ENCODE assay signal across 21 cellular contexts in genomic region chr12:53184828-53185227, GRCh38. TPM values are rescaled to one million over a fixed set of nuclear protein-coding genes. Genes with fewer than 3 reads are reported as not detected.
DNase-seq lines count a peak whose midpoint lies in the region; ATAC-seq and TF ChIP-seq lines count a peak whose summit lies in the region.
"Had no signal": no experiment of that assay in that cellular context is flagged by ENCODE, and none has a peak within 500 bp of the region (broad histone marks: within the 10 kb centered on the region; RNA-seq: fewer than 3 reads in every experiment).

No MANE protein-coding gene starts in this region.

- H3F3A ChIP-seq in Loucy (ENCODE audit: low read depth) (peaks cover 3% of the 10 kb centered on the region; the same call in 1 of the 2 replicates), smooth muscle cell (ENCODE audit: low read depth) (peaks cover 6% of the 10 kb centered on the region)

- H3K4me3 ChIP-seq in Loucy (ENCODE audit: low read length, poor library complexity, severe bottlenecking): peak overlapping the region; percentile 32
- H3K4me3 ChIP-seq in adipocyte (ENCODE audit: low read length): peak overlapping the region; percentile 88
- no peak overlapping the region for H3K4me3 ChIP-seq in smooth muscle cell
- H3K4me3 ChIP-seq: body of pancreas, skin epidermis, thyroid gland had no signal

- peaks cover 54% of the 10 kb centered on the region for H3K4me1 Mint-ChIP-seq in activated naive CD8-positive, alpha-beta T cell (ENCODE audit: low read depth)
- peaks cover 42% of the 10 kb centered on the region for H3K4me1 Mint-ChIP-seq in activated naive CD8-positive, alpha-beta T cell treated with anti-CD3 and anti-CD28 coated beads, Interleukin-2, amount 50 U/mL, for 24 hours
- H3K4me1 Mint-ChIP-seq in stimulated activated memory B cell treated with anti-CD40 and anti-IgM and Interleukin-4, amounts not matched to agents 10 μg/mL and 1 μg/mL and 100 μg/mL, for 72 hours: peaks cover 52% of the 10 kb centered on the region

- peaks cover 42% of the 10 kb centered on the region; the same call in 1 of the 2 replicates for H3K36me3 ChIP-seq in Loucy (ENCODE audit: insufficient read depth, low read length)
- peaks cover 58% of the 10 kb centered on the region for H3K36me3 ChIP-seq in adipocyte (ENCODE audit: control insufficient read depth, insufficient read depth, low read length, severe bottlenecking)
- H3K36me3 ChIP-seq in smooth muscle cell (ENCODE audit: low read depth): no peaks in the 10 kb centered on the region

- no peaks in the 10 kb centered on the region for H3K9me2 ChIP-seq in Loucy (replicated peaks; ENCODE audit: low read depth, low read length)

- no peak for TF ChIP-seq CTCF in Loucy (conservative IDR thresholded peaks at IDR 0.05; ENCODE audit: low read length)
- TF ChIP-seq CTCF in smooth muscle cell (IDR thresholded peaks at IDR 0.05; ENCODE audit: borderline replicate concordance, insufficient read depth, poor library complexity, severe bottlenecking): no peak

- ATAC-seq in activated naive CD8-positive, alpha-beta T cell treated with anti-CD3 and anti-CD28 coated beads, Interleukin-2, amount 50 U/mL, for 24 hours: no peak
- no peak for ATAC-seq in stimulated activated memory B cell treated with anti-CD40 and anti-IgM and Interleukin-4, amounts not matched to agents 10 μg/mL and 1 μg/mL and 100 μg/mL, for 72 hours
- ATAC-seq in HG03159 (IDR thresholded peaks at IDR 0.05; ENCODE audit: unreplicated experiment): no peak
- ATAC-seq: body of pancreas, WTC11 had no signal

- no peak overlapping the region for H2AFZ ChIP-seq in Loucy (ENCODE audit: low read length)
- H2AFZ ChIP-seq in smooth muscle cell (ENCODE audit: low read depth): no peak overlapping the region

- peaks cover 8% of the 10 kb centered on the region for H3K36me3 Mint-ChIP-seq in activated naive CD8-positive, alpha-beta T cell
- peaks cover 48% of the 10 kb centered on the region for H3K36me3 Mint-ChIP-seq in activated naive CD8-positive, alpha-beta T cell treated with anti-CD3 and anti-CD28 coated beads, Interleukin-2, amount 50 U/mL, for 24 hours (ENCODE audit: low read depth)
- H3K36me3 Mint-ChIP-seq in stimulated activated memory B cell treated with anti-CD40 and anti-IgM and Interleukin-4, amounts not matched to agents 10 μg/mL and 1 μg/mL and 100 μg/mL, for 72 hours: peaks cover 70% of the 10 kb centered on the region

- H3K79me2 ChIP-seq in Loucy (ENCODE audit: insufficient read depth, low read length): peaks cover 39% of the 10 kb centered on the region
- H3K79me2 ChIP-seq in smooth muscle cell (ENCODE audit: low read depth): peaks cover 17% of the 10 kb centered on the region

- H3K4me2 ChIP-seq in Loucy (ENCODE audit: low read depth, low read length, poor library complexity, severe bottlenecking) (peak overlapping the region; percentile 97), smooth muscle cell (no peak overlapping the region)
- H3K4me2 ChIP-seq: KMS-11 had no signal

- no peaks in the 10 kb centered on the region for H3K27me3 Mint-ChIP-seq in activated naive CD8-positive, alpha-beta T cell
- H3K27me3 Mint-ChIP-seq in activated naive CD8-positive, alpha-beta T cell treated with anti-CD3 and anti-CD28 coated beads, Interleukin-2, amount 50 U/mL, for 24 hours: no peaks in the 10 kb centered on the region
- no peaks in the 10 kb centered on the region for H3K27me3 Mint-ChIP-seq in stimulated activated memory B cell treated with anti-CD40 and anti-IgM and Interleukin-4, amounts not matched to agents 10 μg/mL and 1 μg/mL and 100 μg/mL, for 72 hours

- H3K27me3 ChIP-seq in Loucy (ENCODE audit: insufficient read depth, low read length, poor library complexity, severe bottlenecking) (no peaks in the 10 kb centered on the region), adipocyte (replicated peaks; ENCODE audit: control insufficient read depth, insufficient read depth, low read length) (no peaks in the 10 kb centered on the region), smooth muscle cell (ENCODE audit: low read depth) (no peaks in the 10 kb centered on the region)
- H3K27me3 ChIP-seq: body of pancreas, thyroid gland had no signal

- H3K9me3 ChIP-seq in Loucy (ENCODE audit: insufficient read depth, low read depth, low read length) (no peaks in the 10 kb centered on the region), adipocyte (ENCODE audit: control insufficient read depth, low read length) (no peaks in the 10 kb centered on the region), smooth muscle cell (replicated peaks; ENCODE audit: low read depth) (no peaks in the 10 kb centered on the region)
- H3K9me3 ChIP-seq: body of pancreas, Caco-2, thyroid gland had no signal

- H3K27ac ChIP-seq in smooth muscle cell (ENCODE audit: low read depth): no peak overlapping the region
- H3K27ac ChIP-seq: body of pancreas, KMS-11, skin epidermis, thyroid gland had no signal

- 98% methylated on average over 6 of the region's 6 CpGs for WGBS in smooth muscle cell (ENCODE audit: low lambda C conversion rate)

- DNase-seq in activated naive CD8-positive, alpha-beta T cell treated with anti-CD3 and anti-CD28 coated beads, Interleukin-2, amount 50 U/mL, for 24 hours: no peak
- DNase-seq in adipocyte (ENCODE audit: low read depth): no peak
- DNase-seq in smooth muscle cell (lab: John Stamatoyannopoulos, UW; ENCODE audit: unreplicated experiment): no peak
- DNase-seq: body of pancreas; Caco-2; kidney glomerular epithelial cell; mammary epithelial cell; NCI-H1694; NCI-H2171 treated with DMSO at 0.1 percent for 48 hours; NCI-H526; occipital lobe; stimulated activated naive CD4-positive, alpha-beta T cell treated with Interleukin-2 at 50 U/mL for 16 hours; thyroid gland had no signal

- peak overlapping the region; percentile 65 for H3K27ac Mint-ChIP-seq in activated naive CD8-positive, alpha-beta T cell
- H3K27ac Mint-ChIP-seq in activated naive CD8-positive, alpha-beta T cell treated with anti-CD3 and anti-CD28 coated beads, Interleukin-2, amount 50 U/mL, for 24 hours: no peak overlapping the region
- H3K27ac Mint-ChIP-seq in stimulated activated memory B cell treated with anti-CD40 and anti-IgM and Interleukin-4, amounts not matched to agents 10 μg/mL and 1 μg/mL and 100 μg/mL, for 72 hours: peak overlapping the region; percentile 48
- H3K27ac Mint-ChIP-seq: WTC11 had no signal

- H4K20me1 ChIP-seq in Loucy (ENCODE audit: insufficient read depth, low read length, poor library complexity, severe bottlenecking) (peaks cover 34% of the 10 kb centered on the region), smooth muscle cell (ENCODE audit: low read depth) (peaks cover 21% of the 10 kb centered on the region)

- H3K4me1 ChIP-seq in Loucy (ENCODE audit: insufficient read depth, low read length, poor library complexity, severe bottlenecking): peaks cover 43% of the 10 kb centered on the region
- H3K4me1 ChIP-seq in adipocyte (ENCODE audit: control insufficient read depth, insufficient read depth, low read length): peaks cover 32% of the 10 kb centered on the region
- peaks cover 18% of the 10 kb centered on the region for H3K4me1 ChIP-seq in smooth muscle cell (ENCODE audit: low read depth)

- no peak overlapping the region for H3K9ac ChIP-seq in Loucy (ENCODE audit: low read depth, low read length, poor library complexity, severe bottlenecking)
- no peak overlapping the region for H3K9ac ChIP-seq in adipocyte (ENCODE audit: low read length)
- no peak overlapping the region for H3K9ac ChIP-seq in smooth muscle cell (ENCODE audit: low read depth)
- H3K9ac ChIP-seq: KMS-11 had no signal

- no peaks in the 10 kb centered on the region for H3K9me3 Mint-ChIP-seq in activated naive CD8-positive, alpha-beta T cell (ENCODE audit: low read depth)
- H3K9me3 Mint-ChIP-seq in activated naive CD8-positive, alpha-beta T cell treated with anti-CD3 and anti-CD28 coated beads, Interleukin-2, amount 50 U/mL, for 24 hours: no peaks in the 10 kb centered on the region
- no peaks in the 10 kb centered on the region for H3K9me3 Mint-ChIP-seq in stimulated activated memory B cell treated with anti-CD40 and anti-IgM and Interleukin-4, amounts not matched to agents 10 μg/mL and 1 μg/mL and 100 μg/mL, for 72 hours
- H3K9me3 Mint-ChIP-seq: WTC11 had no signal

- peak overlapping the region; percentile 3 for H3K4me3 Mint-ChIP-seq in activated naive CD8-positive, alpha-beta T cell
- no peak overlapping the region for H3K4me3 Mint-ChIP-seq in activated naive CD8-positive, alpha-beta T cell treated with anti-CD3 and anti-CD28 coated beads, Interleukin-2, amount 50 U/mL, for 24 hours
- no peak overlapping the region for H3K4me3 Mint-ChIP-seq in stimulated activated memory B cell treated with anti-CD40 and anti-IgM and Interleukin-4, amounts not matched to agents 10 μg/mL and 1 μg/mL and 100 μg/mL, for 72 hours
- H3K4me3 Mint-ChIP-seq: WTC11 had no signal

RNA-seq across cellular contexts. Expression of gene CSAD, which starts 4.1 kb away (rescaled TPM):
- total RNA-seq in smooth muscle cell: 9.0 and 10.6 TPM in 2 replicates
- polyA plus RNA-seq in smooth muscle cell: 4.8 and 11.8 TPM in 2 replicates

RNA-seq across cellular contexts. Expression of gene ZNF740, which starts 4.3 kb away (rescaled TPM):
- 5.2 and 7.6 TPM in 2 replicates for total RNA-seq in smooth muscle cell
- 1.0 and 3.1 TPM in 2 replicates for polyA plus RNA-seq in smooth muscle cell

RNA-seq across cellular contexts. Expression of gene ITGB7, which starts 22.2 kb away (rescaled TPM):
- total RNA-seq in smooth muscle cell: 5.8 TPM in 1 of 2 replicates, not detected in the other
- 1.5 TPM in 1 of 2 replicates, not detected in the other for polyA plus RNA-seq in smooth muscle cell
- total RNA-seq: HT1080, occipital lobe had no signal

RNA-seq across cellular contexts. Expression of gene RARG, which starts 47.2 kb away (rescaled TPM):
- 19.9 and 21.8 TPM in 2 replicates for total RNA-seq in smooth muscle cell
- 31.3 and 32.9 TPM in 2 replicates for polyA plus RNA-seq in smooth muscle cell
